ENCODE assay signal across 17 cellular contexts in the genomic region with DNA sequence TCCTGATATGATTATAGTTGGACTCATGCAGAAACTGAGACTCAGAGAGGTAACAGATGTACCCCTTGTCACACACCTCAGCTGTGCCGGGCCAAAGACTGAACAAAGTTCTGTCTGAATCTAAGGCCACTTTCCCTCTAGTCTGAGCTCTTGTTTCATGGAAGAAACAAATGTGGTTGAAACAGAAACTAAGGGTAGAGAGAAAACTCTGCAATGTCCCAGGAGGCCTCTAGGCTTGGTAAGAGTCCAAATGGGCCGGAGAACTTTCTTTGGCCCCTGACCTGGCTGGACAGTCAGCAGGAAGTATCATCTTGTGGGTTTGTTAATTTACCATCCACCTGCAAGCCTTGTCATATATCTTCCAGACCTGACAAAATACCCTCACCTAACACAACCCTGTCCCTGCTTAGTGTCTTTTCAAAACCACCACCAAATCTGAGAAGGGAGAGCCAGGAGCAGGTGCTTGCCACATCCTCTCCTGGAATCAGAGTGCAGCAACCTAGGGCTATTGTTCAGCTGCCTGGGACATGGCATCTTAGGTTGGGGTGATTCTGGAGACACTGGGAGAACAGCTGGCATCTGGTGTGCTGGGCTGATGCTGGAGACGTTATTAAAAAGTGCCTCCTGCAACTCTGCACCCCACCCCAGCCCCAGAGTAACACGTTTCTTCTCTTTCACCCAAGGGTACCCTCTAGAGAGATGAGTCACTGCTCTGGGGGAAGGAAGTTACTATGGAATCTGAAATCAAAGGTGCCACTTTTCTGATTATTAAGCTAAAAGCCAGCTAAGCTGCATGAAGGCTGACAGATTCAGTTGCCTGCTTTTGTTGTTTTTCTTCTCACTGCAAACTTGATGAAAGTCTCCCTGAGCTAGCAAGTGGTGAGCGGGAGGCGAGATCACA.
DNase-seq lines count a peak whose midpoint lies in the region; ATAC-seq and TF ChIP-seq lines count a peak whose summit lies in the region.
"Had no signal": no experiment of that assay in that cellular context is flagged by ENCODE, and none has a peak within 500 bp of the region (broad histone marks: within the 10 kb centered on the region; RNA-seq: fewer than 3 reads in every experiment).

No MANE protein-coding gene starts in this region.

- peak overlapping the region; percentile 49 for H3K4me2 ChIP-seq in osteoblast (ENCODE audit: insufficient read depth, low read length)

- H3K4me3 ChIP-seq in AG10803 (ENCODE audit: low read length) = no peak overlapping the region
- no peak overlapping the region for H3K4me3 ChIP-seq in fibroblast of pulmonary artery (replicated peaks; ENCODE audit: low read depth, low read length)
- no peak overlapping the region for H3K4me3 ChIP-seq in osteoblast (ENCODE audit: insufficient read depth, low read length)
- no peak overlapping the region for H3K4me3 ChIP-seq in ascending aorta

- intact Hi-C loops in activated CD8-positive, alpha-beta T cell treated with anti-CD3 and anti-CD28 coated beads for 36 hours (cut with micrococcal nuclease) = no loop called here
- intact Hi-C loops in ascending aorta (cut with DNase I) = no loop called here

- peak overlapping the region; percentile 60 for H2AFZ ChIP-seq in osteoblast (ENCODE audit: low read length)

- H3K9me3 ChIP-seq in osteoblast (ENCODE audit: low read depth, low read length) (no peaks in the 10 kb centered on the region), ascending aorta (no peaks in the 10 kb centered on the region)

- no peaks in the 10 kb centered on the region for H3K36me3 ChIP-seq in osteoblast (ENCODE audit: insufficient read depth, low read length)
- no peaks in the 10 kb centered on the region for H3K36me3 ChIP-seq in ascending aorta

- POLR2A ChIA-PET in activated CD8-positive, alpha-beta T cell treated with anti-CD3 and anti-CD28 coated beads for 36 hours (lab: Charles Lee) = no interaction called here

- no peaks in the 10 kb centered on the region for H3K36me3 Mint-ChIP-seq in activated CD8-positive, alpha-beta T cell treated with anti-CD3 and anti-CD28 coated beads for 36 hours (ENCODE audit: low read depth)
- H3K36me3 Mint-ChIP-seq: activated CD4-positive, alpha-beta memory T cell treated with anti-CD3 and anti-CD28 coated beads for 36 hours; activated naive CD4-positive, alpha-beta T cell treated with anti-CD3 and anti-CD28 coated beads, Interleukin-2, amount 10 ng/mL, durations not matched to agents 7 days and 5 days had no signal

- DNase-seq in AG10803 (ENCODE audit: low read depth) = no peak
- DNase-seq in M059J (ENCODE audit: low read depth) = peak; percentile 64
- no peak for DNase-seq in fibroblast of pulmonary artery (ENCODE audit: low read depth)
- DNase-seq in osteoblast (ENCODE audit: insufficient read length, low spot score, missing footprints) = peak; percentile 86
- DNase-seq in activated CD8-positive, alpha-beta T cell treated with anti-CD3 and anti-CD28 coated beads for 36 hours = no peak
- no peak for DNase-seq in NCI-H2029 (lab: John Stamatoyannopoulos, UW)
- no peak for DNase-seq in ascending aorta (ENCODE audit: low spot score in 2 of 2)
- DNase-seq: activated CD4-positive, alpha-beta memory T cell treated with anti-CD3 and anti-CD28 coated beads for 36 hours; activated naive CD4-positive, alpha-beta T cell treated with anti-CD3 and anti-CD28 coated beads, Interleukin-2, amount 10 ng/mL, durations not matched to agents 7 days and 5 days; activated T-cell treated with anti-CD3 and anti-CD28 coated beads, Interleukin-2, amount 50 U/mL, for 24 hours; C1 segment of cervical spinal cord; dermis blood vessel endothelial cell; islet precursor cell; NCI-H1092; NCI-H2107 had no signal

- peaks cover 8% of the 10 kb centered on the region for H3K27me3 Mint-ChIP-seq in activated CD8-positive, alpha-beta T cell treated with anti-CD3 and anti-CD28 coated beads for 36 hours

- no peaks in the 10 kb centered on the region for H3K4me1 Mint-ChIP-seq in activated CD8-positive, alpha-beta T cell treated with anti-CD3 and anti-CD28 coated beads for 36 hours (ENCODE audit: low read depth)
- H3K4me1 Mint-ChIP-seq: activated naive CD4-positive, alpha-beta T cell treated with anti-CD3 and anti-CD28 coated beads, Interleukin-2, amount 10 ng/mL, durations not matched to agents 7 days and 5 days had no signal

- H3K27me3 ChIP-seq in osteoblast (ENCODE audit: insufficient read depth, low read length) = peaks cover 3% of the 10 kb centered on the region
- H3K27me3 ChIP-seq in ascending aorta = no peaks in the 10 kb centered on the region

- CTCF ChIA-PET in activated CD8-positive, alpha-beta T cell treated with anti-CD3 and anti-CD28 coated beads for 36 hours (lab: Charles Lee) = interaction anchor here (0.8 to 1.5 kb wide), 4 partner anchors 15 to 122 kb away, joined by 4 read pairs; no protein-coding TSS in a partner anchor

- ATAC-seq in GM19035 (IDR thresholded peaks at IDR 0.05; ENCODE audit: unreplicated experiment) = no peak
- ATAC-seq in activated CD8-positive, alpha-beta T cell treated with anti-CD3 and anti-CD28 coated beads for 36 hours = no peak

- TF ChIP-seq CTCF in AG10803 (conservative IDR thresholded peaks at IDR 0.05; ENCODE audit: low read length) = peak; percentile 32
- TF ChIP-seq CTCF in fibroblast of pulmonary artery (IDR thresholded peaks at IDR 0.05; ENCODE audit: low read length, missing control alignments) = peak; percentile 11
- peak; percentile 40 for TF ChIP-seq CTCF in osteoblast (IDR thresholded peaks at IDR 0.05; ENCODE audit: extremely low read depth, low read depth, low read length)
- no peak for TF ChIP-seq CTCF in activated CD8-positive, alpha-beta T cell treated with anti-CD3 and anti-CD28 coated beads for 36 hours (IDR thresholded peaks at IDR 0.05)
- no peak for TF ChIP-seq CTCF in ascending aorta (IDR thresholded peaks at IDR 0.05)

- H4K20me1 ChIP-seq in osteoblast (ENCODE audit: insufficient read depth, low read length) = no peaks in the 10 kb centered on the region

- peaks cover 14% of the 10 kb centered on the region for H3K4me1 ChIP-seq in osteoblast (ENCODE audit: insufficient read depth, low read length)
- no peaks in the 10 kb centered on the region for H3K4me1 ChIP-seq in ascending aorta

- no peak overlapping the region for H3K27ac Mint-ChIP-seq in activated CD8-positive, alpha-beta T cell treated with anti-CD3 and anti-CD28 coated beads for 36 hours
- H3K27ac Mint-ChIP-seq: activated CD4-positive, alpha-beta memory T cell treated with anti-CD3 and anti-CD28 coated beads for 36 hours; activated naive CD4-positive, alpha-beta T cell treated with anti-CD3 and anti-CD28 coated beads, Interleukin-2, amount 10 ng/mL, durations not matched to agents 7 days and 5 days; activated T-cell treated with anti-CD3 and anti-CD28 coated beads, Interleukin-2, amount 50 U/mL, for 24 hours had no signal

- H3K79me2 ChIP-seq in osteoblast (ENCODE audit: insufficient read depth, low read length) = no peaks in the 10 kb centered on the region

- H3K4me3 Mint-ChIP-seq in activated CD8-positive, alpha-beta T cell treated with anti-CD3 and anti-CD28 coated beads for 36 hours = no peak overlapping the region
- H3K4me3 Mint-ChIP-seq: activated CD4-positive, alpha-beta memory T cell treated with anti-CD3 and anti-CD28 coated beads for 36 hours; activated naive CD4-positive, alpha-beta T cell treated with anti-CD3 and anti-CD28 coated beads, Interleukin-2, amount 10 ng/mL, durations not matched to agents 7 days and 5 days; activated T-cell treated with anti-CD3 and anti-CD28 coated beads, Interleukin-2, amount 50 U/mL, for 24 hours had no signal

- H3K27ac ChIP-seq in osteoblast (ENCODE audit: low read depth, low read length) (no peak overlapping the region), ascending aorta (no peak overlapping the region)
- H3K27ac ChIP-seq: epithelial cell of prostate had no signal

- H3K9me3 Mint-ChIP-seq in activated CD8-positive, alpha-beta T cell treated with anti-CD3 and anti-CD28 coated beads for 36 hours = no peaks in the 10 kb centered on the region
- H3K9me3 Mint-ChIP-seq: activated CD4-positive, alpha-beta memory T cell treated with anti-CD3 and anti-CD28 coated beads for 36 hours; activated naive CD4-positive, alpha-beta T cell treated with anti-CD3 and anti-CD28 coated beads, Interleukin-2, amount 10 ng/mL, durations not matched to agents 7 days and 5 days; activated T-cell treated with anti-CD3 and anti-CD28 coated beads, Interleukin-2, amount 50 U/mL, for 24 hours had no signal

Comparison
In these comparisons a context has a peak if more than half of its experiments do, and no peak if none do; other contexts are left out.
1. DNase-seq: peak in M059J (single experiment) and osteoblast (single experiment); none in AG10803 (single experiment), fibroblast of pulmonary artery (single experiment), activated CD8-positive, alpha-beta T cell treated with anti-CD3 and anti-CD28 coated beads for 36 hours (single experiment), NCI-H2029 (single experiment) and ascending aorta (0 of 2).
2. CTCF ChIP-seq: peak in AG10803 (single experiment), fibroblast of pulmonary artery (single experiment) and osteoblast (single experiment); none in activated CD8-positive, alpha-beta T cell treated with anti-CD3 and anti-CD28 coated beads for 36 hours (single experiment) and ascending aorta (0 of 3).